In the genomic region with DNA sequence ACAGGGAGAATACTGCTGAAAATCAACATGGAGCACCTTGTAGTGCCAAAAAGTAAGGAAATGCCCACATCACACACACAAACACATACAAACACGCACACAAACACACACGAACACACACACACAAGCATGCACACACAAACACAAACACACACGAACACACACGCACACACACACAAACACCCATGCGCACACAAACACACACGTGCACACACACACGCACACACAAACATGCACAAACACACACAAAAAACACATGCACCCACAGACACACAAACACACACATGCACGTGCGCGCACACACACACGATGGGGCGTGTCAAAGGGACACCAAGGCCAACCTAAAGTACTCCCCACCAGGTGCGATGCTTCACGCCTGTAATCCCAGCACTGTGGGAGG, we compare ENCODE assay signal across 24 cellular contexts.
DNase-seq lines count a peak whose midpoint lies in the region; ATAC-seq, FAIRE-seq and TF ChIP-seq lines count a peak whose summit lies in the region.
"Had no signal": no experiment of that assay in that cellular context is flagged by ENCODE, and none has a peak within 500 bp of the region (broad histone marks: within the 10 kb centered on the region; RNA-seq: fewer than 3 reads in every experiment).

No MANE protein-coding gene starts in this region.

- TF ChIP-seq CTCF in HEK293 (tag by site-specific recombination; IDR thresholded peaks at IDR 0.05) (no peak), bronchial epithelial cell (IDR thresholded peaks at IDR 0.05; ENCODE audit: insufficient read depth, low read length, severe bottlenecking) (no peak), uterus (IDR thresholded peaks at IDR 0.05) (no peak)

- no peaks in the 10 kb centered on the region for H3K27me3 ChIP-seq in bronchial epithelial cell (ENCODE audit: control insufficient read depth, insufficient read depth, low read length)
- no peaks in the 10 kb centered on the region for H3K27me3 ChIP-seq in uterus
- H3K27me3 ChIP-seq: BE2C had no signal

- intact Hi-C loops in posterior cingulate gyrus (cut with DNase I) = no loop called here
- intact Hi-C loops in uterus (cut with DNase I; ENCODE audit: low total_unique reads) = no loop called here

- POLR2A ChIA-PET in HEK293 (lab: Yijun Ruan, JAX) = no interaction called here

- ATAC-seq in left lobe of liver (no peak), GM19324 (IDR thresholded peaks at IDR 0.05; ENCODE audit: low FRiP score, unreplicated experiment) (no peak)
- ATAC-seq: GM12878, HCT116 had no signal

- H3K4me3 ChIP-seq in HEK293 (ENCODE audit: low read depth, low read length) (no peak overlapping the region), bronchial epithelial cell (ENCODE audit: low read depth, low read length) (no peak overlapping the region), uterus (no peak overlapping the region)
- H3K4me3 ChIP-seq: GM12878 had no signal

- no peaks in the 10 kb centered on the region for H3K4me1 ChIP-seq in HEK293 (ENCODE audit: control insufficient read depth, insufficient read depth, low read length)
- no peaks in the 10 kb centered on the region for H3K4me1 ChIP-seq in uterus
- H3K4me1 ChIP-seq: BE2C had no signal

- H3K36me3 ChIP-seq in HEK293 (ENCODE audit: control insufficient read depth in 2 of 2, insufficient read depth in 1 of 2, low read length in 2 of 2) = no peaks in the 10 kb centered on the region
- no peaks in the 10 kb centered on the region for H3K36me3 ChIP-seq in bronchial epithelial cell (ENCODE audit: control insufficient read depth, insufficient read depth, low read length)
- H3K36me3 ChIP-seq in uterus = no peaks in the 10 kb centered on the region
- H3K36me3 ChIP-seq: BE2C had no signal

- FAIRE-seq in GM12891 (lab: Jason Lieb, UNC) (peak; percentile 41), bronchial epithelial cell (lab: Jason Lieb, UNC) (peak; percentile 72)
- FAIRE-seq: A204.1, GM12878, GM19239 had no signal

- H3K9me3 ChIP-seq in HEK293 (ENCODE audit: control insufficient read depth, insufficient read depth, low read depth, low read length) (no peaks in the 10 kb centered on the region), uterus (peaks cover 0 to 9% of the 10 kb centered on the region in 2 donors)

- TF ChIP-seq POLR2A in GM12891 (IDR thresholded peaks at IDR 0.05; ENCODE audit: low read depth, low read length) = no peak
- no peak for TF ChIP-seq POLR2A in uterus (IDR thresholded peaks at IDR 0.05)

- H3K27ac ChIP-seq in HEK293 (ENCODE audit: extremely low read depth, low read depth, low read length) (no peak overlapping the region), uterus (no peak overlapping the region)

- DNase-seq in GM12891 (ENCODE audit: insufficient read length, low spot score) = no peak
- no peak for DNase-seq in bronchial epithelial cell (ENCODE audit: low read depth)
- peak; percentile 18 for DNase-seq in left lobe of liver (ENCODE audit: low spot score)
- no peak for DNase-seq in posterior cingulate gyrus
- no peak for DNase-seq in HPDE6-E6E7 (ENCODE audit: extremely low spot score)
- no peak for DNase-seq in uterus
- DNase-seq: ACHN; BE2C; C1 segment of cervical spinal cord; CD4-positive, CD25-positive, alpha-beta regulatory T cell; CD8-positive, alpha-beta memory T cell; COR-L47; DMS 273 treated with DMSO at 0.1 percent for 48 hours; DMS53; DND-41; EL; GOT3; KBM-7 had no signal

- CTCF ChIA-PET in HEK293 (lab: Yijun Ruan, JAX) = no interaction called here

TF ChIP-seq in GM12891, 5 proteins besides CTCF, POLR2A, EP300 and RAD21:
- no peak for TF ChIP-seq POU2F2 (IDR thresholded peaks at IDR 0.05; ENCODE audit: low read depth, low read length)

TF ChIP-seq in HEK293, 187 proteins besides CTCF, POLR2A, EP300 and RAD21:
- no peak for TF ChIP-seq HOXD13 (CRISPR knock-in tag; IDR thresholded peaks at IDR 0.05; ENCODE audit: borderline replicate concordance)
- TF ChIP-seq, protein P1, sequence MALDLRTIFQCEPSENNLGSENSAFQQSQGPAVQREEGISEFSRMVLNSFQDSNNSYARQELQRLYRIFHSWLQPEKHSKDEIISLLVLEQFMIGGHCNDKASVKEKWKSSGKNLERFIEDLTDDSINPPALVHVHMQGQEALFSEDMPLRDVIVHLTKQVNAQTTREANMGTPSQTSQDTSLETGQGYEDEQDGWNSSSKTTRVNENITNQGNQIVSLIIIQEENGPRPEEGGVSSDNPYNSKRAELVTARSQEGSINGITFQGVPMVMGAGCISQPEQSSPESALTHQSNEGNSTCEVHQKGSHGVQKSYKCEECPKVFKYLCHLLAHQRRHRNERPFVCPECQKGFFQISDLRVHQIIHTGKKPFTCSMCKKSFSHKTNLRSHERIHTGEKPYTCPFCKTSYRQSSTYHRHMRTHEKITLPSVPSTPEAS (tag by site-specific recombination; IDR thresholded peaks at IDR 0.05) = peak; percentile 76
